Comparison of ENCODE assay signal across 17 cellular contexts in genomic region chr2:41895334-41895664, GRCh38.
DNase-seq lines count a peak whose midpoint lies in the region; ATAC-seq, FAIRE-seq and TF ChIP-seq lines count a peak whose summit lies in the region.
"Had no signal": no experiment of that assay in that cellular context is flagged by ENCODE, and none has a peak within 500 bp of the region (broad histone marks: within the 10 kb centered on the region; RNA-seq: fewer than 3 reads in every experiment).

No MANE protein-coding gene starts in this region.

- no peak for DNase-seq in CD8-positive, alpha-beta memory T cell
- DNase-seq in T-helper 17 cell (no peak), HepG2 (ENCODE audit: low spot score) (no peak), ecto neural progenitor cell (ENCODE audit: low spot score) (no peak), RCC 7860 (ENCODE audit: low spot score) (no peak), SKM-1 (lab: John Stamatoyannopoulos, UW; ENCODE audit: unreplicated experiment) (no peak)
- DNase-seq in stimulated activated effector memory CD8-positive, alpha-beta T cell treated with anti-CD3 and anti-CD28 coated beads, Interleukin-12 subunit alpha, Interleukin-12 subunit beta, amount 100 ng/mL, for 72 hours (ENCODE audit: low spot score in 2 of 2) = no peak
- DNase-seq: ACHN; CD4-positive, CD25-positive, alpha-beta regulatory T cell; COR-L47; DND-41; GDM1 had no signal

- no peaks in the 10 kb centered on the region for H3K79me2 ChIP-seq in HepG2 (ENCODE audit: insufficient read depth, low read length)

- H3K36me3 ChIP-seq in CD8-positive, alpha-beta memory T cell (ENCODE audit: insufficient read depth, low read length) = no peaks in the 10 kb centered on the region
- no peaks in the 10 kb centered on the region for H3K36me3 ChIP-seq in HepG2 (replicated peaks in 1 of 2; ENCODE audit: control insufficient read depth in 1 of 2, insufficient read depth in 2 of 2, low read length in 2 of 2)
- H3K36me3 ChIP-seq: BLaER1 treated with 17β-estradiol and CSF1 and Interleukin-3, amounts not matched to agents 10 nM and 100 nM; HAP-1 had no signal

- H3K36me3 Mint-ChIP-seq in CD8-positive, alpha-beta memory T cell = peaks cover 0 to 11% (median 0%) of the 10 kb centered on the region in 3 donors
- H3K36me3 Mint-ChIP-seq in T-helper 17 cell (ENCODE audit: low read depth) = no peaks in the 10 kb centered on the region
- no peaks in the 10 kb centered on the region for H3K36me3 Mint-ChIP-seq in stimulated activated effector memory CD8-positive, alpha-beta T cell treated with anti-CD3 and anti-CD28 coated beads, Interleukin-12 subunit alpha, Interleukin-12 subunit beta, amount 100 ng/mL, for 72 hours
- H3K36me3 Mint-ChIP-seq: CD4-positive, CD25-positive, alpha-beta regulatory T cell had no signal

- TF ChIP-seq POLR2A in HepG2 (IDR thresholded peaks at IDR 0.05; ENCODE audit: insufficient read depth in 1 of 2, low read depth in 2 of 2, low read length in 2 of 2) = no peak

- POLR2A ChIA-PET in CD8-positive, alpha-beta memory T cell (lab: Charles Lee) = no interaction called here
- POLR2A ChIA-PET in HepG2 (lab: Yijun Ruan, JAX) = interaction anchor here (1.5 to 2.0 kb wide), 2 partner anchors 152 to 158 kb away, joined by 3 to 18 read pairs; partner anchors contain the start of gene PKDCC

- BruUV-seq in HepG2 (replicated peaks; lab: Mats Ljungman, UMichigan) = no TSS peak

- peaks cover 55 to 68% (median 59%) of the 10 kb centered on the region in 3 donors for H3K4me1 Mint-ChIP-seq in CD8-positive, alpha-beta memory T cell
- peaks cover 37% of the 10 kb centered on the region for H3K4me1 Mint-ChIP-seq in T-helper 17 cell
- H3K4me1 Mint-ChIP-seq in stimulated activated effector memory CD8-positive, alpha-beta T cell treated with anti-CD3 and anti-CD28 coated beads, Interleukin-12 subunit alpha, Interleukin-12 subunit beta, amount 100 ng/mL, for 72 hours = peaks cover 56% of the 10 kb centered on the region
- H3K4me1 Mint-ChIP-seq: CD4-positive, CD25-positive, alpha-beta regulatory T cell had no signal

- no peak overlapping the region for H3K9ac ChIP-seq in HepG2 (ENCODE audit: insufficient read depth, low read depth, low read length)
- H3K9ac ChIP-seq: BLaER1 treated with 17β-estradiol and CSF1 and Interleukin-3, amounts not matched to agents 10 nM and 100 nM had no signal

- H4K20me1 ChIP-seq in HepG2 (ENCODE audit: insufficient read depth, low read length) = no peaks in the 10 kb centered on the region
- H4K20me1 ChIP-seq: BLaER1 treated with 17β-estradiol and CSF1 and Interleukin-3, amounts not matched to agents 10 nM and 100 nM had no signal

- no peak for TF ChIP-seq CTCF in HepG2 (CRISPR knock-in tag; IDR thresholded peaks at IDR 0.05)

- no peak for TF ChIP-seq RAD21 in HepG2 (CRISPR knock-in tag; IDR thresholded peaks at IDR 0.05)

- H3K4me1 ChIP-seq in CD8-positive, alpha-beta memory T cell (ENCODE audit: insufficient read depth, low read length) = peaks cover 27% of the 10 kb centered on the region
- H3K4me1 ChIP-seq in HepG2 (ENCODE audit: insufficient read depth, low read length) = peaks cover 25% of the 10 kb centered on the region
- H3K4me1 ChIP-seq: BLaER1 treated with 17β-estradiol and CSF1 and Interleukin-3, amounts not matched to agents 10 nM and 100 nM; HAP-1 had no signal

- WGBS in HepG2 (ENCODE audit: low lambda C conversion rate) = 8% methylated on average over 1 of the region's 1 CpG

- no peak overlapping the region for H2AFZ ChIP-seq in HepG2 (ENCODE audit: low read length)

- H3K27me3 Mint-ChIP-seq in CD8-positive, alpha-beta memory T cell = peaks cover 0 to 4% of the 10 kb centered on the region in 2 donors
- H3K27me3 Mint-ChIP-seq in T-helper 17 cell = no peaks in the 10 kb centered on the region

- in situ Hi-C loops in HepG2 (cut with HindIII; ENCODE audit: extremely low pct_ligation_motif_present, low pct_unique_long_range_greater_than_20kb) = no loop called here

- intact Hi-C loops in HepG2 (cut with micrococcal nuclease; ENCODE audit: unreplicated experiment) = loop anchor here (2.0 kb wide), 1 partner anchor 54 kb away; no protein-coding TSS in a partner anchor

- H3K9me3 ChIP-seq in CD8-positive, alpha-beta memory T cell (ENCODE audit: low read length) = no peaks in the 10 kb centered on the region
- no peaks in the 10 kb centered on the region for H3K9me3 ChIP-seq in T-helper 17 cell (ENCODE audit: control insufficient read depth, low read length, poor library complexity, severe bottlenecking)
- H3K9me3 ChIP-seq in HepG2 (ENCODE audit: low read length) = no peaks in the 10 kb centered on the region
- H3K9me3 ChIP-seq: BLaER1 treated with 17β-estradiol and CSF1 and Interleukin-3, amounts not matched to agents 10 nM and 100 nM; HAP-1 had no signal

- H3K4me2 ChIP-seq in HepG2 (ENCODE audit: low read depth, low read length) = peak overlapping the region; percentile 47
- H3K4me2 ChIP-seq: BLaER1 treated with 17β-estradiol and CSF1 and Interleukin-3, amounts not matched to agents 10 nM and 100 nM had no signal

- peak overlapping the region in 4 of 7 donors; percentile 4 to 87 (median 48) for H3K4me3 Mint-ChIP-seq in CD8-positive, alpha-beta memory T cell
- H3K4me3 Mint-ChIP-seq in T-helper 17 cell = no peak overlapping the region
- peak overlapping the region; percentile 35 for H3K4me3 Mint-ChIP-seq in stimulated activated effector memory CD8-positive, alpha-beta T cell treated with anti-CD3 and anti-CD28 coated beads, Interleukin-12 subunit alpha, Interleukin-12 subunit beta, amount 100 ng/mL, for 72 hours
- H3K4me3 Mint-ChIP-seq: CD4-positive, CD25-positive, alpha-beta regulatory T cell had no signal

- H3K27ac ChIP-seq in CD8-positive, alpha-beta memory T cell (ENCODE audit: low read depth, low read length) = no peak overlapping the region
- no peak overlapping the region for H3K27ac ChIP-seq in HepG2 (ENCODE audit: extremely low read length, insufficient read depth, low read length)
- H3K27ac ChIP-seq: BLaER1 treated with 17β-estradiol and CSF1 and Interleukin-3, amounts not matched to agents 10 nM and 100 nM had no signal

- no peaks in the 10 kb centered on the region for H3K27me3 ChIP-seq in CD8-positive, alpha-beta memory T cell (ENCODE audit: insufficient read depth, low read length, poor library complexity, severe bottlenecking)
- H3K27me3 ChIP-seq in HepG2 (ENCODE audit: control insufficient read depth in 1 of 2, insufficient read depth in 2 of 2, low read length in 2 of 2) = peaks cover 0 to 14% of the 10 kb centered on the region in 2 experiments; a peak in 3 of 5 replicates
- H3K27me3 ChIP-seq: BLaER1 treated with 17β-estradiol and CSF1 and Interleukin-3, amounts not matched to agents 10 nM and 100 nM had no signal

- peak overlapping the region; percentile 51 to 97 (median 84) for H3K27ac Mint-ChIP-seq in CD8-positive, alpha-beta memory T cell
- peak overlapping the region; percentile 95 for H3K27ac Mint-ChIP-seq in T-helper 17 cell
- H3K27ac Mint-ChIP-seq in stimulated activated effector memory CD8-positive, alpha-beta T cell treated with anti-CD3 and anti-CD28 coated beads, Interleukin-12 subunit alpha, Interleukin-12 subunit beta, amount 100 ng/mL, for 72 hours = peak overlapping the region; percentile 29

- H3K4me3 ChIP-seq in CD8-positive, alpha-beta memory T cell (ENCODE audit: low read length) = no peak overlapping the region
- H3K4me3 ChIP-seq in HepG2 (replicated peaks in 1 of 3; ENCODE audit: insufficient read depth in 1 of 3, low read depth in 2 of 3, low read length in 3 of 3) = no peak overlapping the region
- H3K4me3 ChIP-seq: BLaER1 treated with 17β-estradiol and CSF1 and Interleukin-3, amounts not matched to agents 10 nM and 100 nM; HAP-1 had no signal

- no peaks in the 10 kb centered on the region for H3K9me3 Mint-ChIP-seq in CD8-positive, alpha-beta memory T cell
- no peaks in the 10 kb centered on the region for H3K9me3 Mint-ChIP-seq in stimulated activated effector memory CD8-positive, alpha-beta T cell treated with anti-CD3 and anti-CD28 coated beads, Interleukin-12 subunit alpha, Interleukin-12 subunit beta, amount 100 ng/mL, for 72 hours

- FAIRE-seq in HepG2 (lab: Jason Lieb, UNC) (no peak), RCC 7860 (lab: Jason Lieb, UNC) (no peak)
- FAIRE-seq: GM12892, H1 had no signal

- no peak for ATAC-seq in T-helper 17 cell
- no peak for ATAC-seq in HepG2
- no peak for ATAC-seq in stimulated activated effector memory CD8-positive, alpha-beta T cell treated with anti-CD3 and anti-CD28 coated beads, Interleukin-12 subunit alpha, Interleukin-12 subunit beta, amount 100 ng/mL, for 72 hours
- ATAC-seq in HG02759 (IDR thresholded peaks at IDR 0.05; ENCODE audit: unreplicated experiment) = no peak

- CTCF ChIA-PET in CD8-positive, alpha-beta memory T cell (lab: Charles Lee) = interaction anchor here (0.6 to 5.4 kb wide), 3 partner anchors 25 to 1091 kb away, joined by 3 to 32 read pairs (median 11); no protein-coding TSS in a partner anchor
- CTCF ChIA-PET in HepG2 (lab: Yijun Ruan, JAX; ENCODE audit: low intra/inter-chr PET ratio, low total read pairs) = no interaction called here

- no peak for TF ChIP-seq EP300 in HepG2 (IDR thresholded peaks at IDR 0.05; ENCODE audit: low read depth in 2 of 2, low read length in 2 of 2)
- no peak for TF ChIP-seq EP300 in HepG2 (CRISPR knock-in tag; IDR thresholded peaks at IDR 0.05; ENCODE audit: borderline replicate concordance)

TF ChIP-seq in HepG2, 621 proteins besides CTCF, POLR2A, EP300 and RAD21 (continues in another document):
- TF ChIP-seq CBX1 (IDR thresholded peaks at IDR 0.05; ENCODE audit: low read depth) (no peak), SMAD9 (CRISPR knock-in tag; IDR thresholded peaks at IDR 0.05) (no peak), DPF2 (CRISPR knock-in tag; IDR thresholded peaks at IDR 0.05; ENCODE audit: borderline replicate concordance, low read depth) (0 out of 2 replicates have a peak, but pooled peaks have one; percentile 4), GMEB1 (CRISPR knock-in tag; IDR thresholded peaks at IDR 0.05; ENCODE audit: borderline replicate concordance) (0 out of 2 replicates have a peak, but pooled peaks have one; percentile 20), ZNF703 (CRISPR knock-in tag; IDR thresholded peaks at IDR 0.05; ENCODE audit: borderline replicate concordance) (no peak), NCOA1 (CRISPR knock-in tag; IDR thresholded peaks at IDR 0.05) (0 out of 2 replicates have a peak, but pooled peaks have one; percentile 35)

Comparison
In these comparisons a context has a peak if more than half of its experiments do, and no peak if none do; other contexts are left out.
1. H3K27ac Mint-ChIP-seq: peak in every context shown above with its lines; median percentile 95 in T-helper 17 cell; 84 in CD8-positive, alpha-beta memory T cell; 29 in stimulated activated effector memory CD8-positive, alpha-beta T cell treated with anti-CD3 and anti-CD28 coated beads, Interleukin-12 subunit alpha, Interleukin-12 subunit beta, amount 100 ng/mL, for 72 hours.